Comparison of ENCODE assay signal across 10 cellular contexts in genomic region chr6:43355862-43356590, GRCh38. TPM values are rescaled to one million over a fixed set of nuclear protein-coding genes. Genes with fewer than 3 reads are reported as not detected.
DNase-seq lines count a peak whose midpoint lies in the region; ATAC-seq, FAIRE-seq and TF ChIP-seq lines count a peak whose summit lies in the region.
"Had no signal": no experiment of that assay in that cellular context is flagged by ENCODE, and none has a peak within 500 bp of the region (broad histone marks: within the 10 kb centered on the region; RNA-seq: fewer than 3 reads in every experiment).

No MANE protein-coding gene starts in this region.

- peak overlapping the region; percentile 57 for H3K56ac ChIP-seq in mesendoderm (ENCODE audit: low read length)

- H2BK120ac ChIP-seq in mesendoderm (ENCODE audit: low read depth, low read length), result no peak overlapping the region

- no peak for ATAC-seq in HG02981 (IDR thresholded peaks at IDR 0.05; ENCODE audit: unreplicated experiment)

- H4K5ac ChIP-seq in mesendoderm (ENCODE audit: low read length), result no peak overlapping the region

- H3K18ac ChIP-seq in mesendoderm (ENCODE audit: low read length), result peak overlapping the region; percentile 39

- no peak overlapping the region for H3K9ac ChIP-seq in mesendoderm (ENCODE audit: low read length)

- H3K4me1 ChIP-seq in mesendoderm (ENCODE audit: control insufficient read depth, low read depth, low read length), result peaks cover 10% of the 10 kb centered on the region

- H3K23ac ChIP-seq in mesendoderm (ENCODE audit: low read length), result no peak overlapping the region

- H2BK5ac ChIP-seq in mesendoderm (ENCODE audit: low read length), result peak overlapping the region; percentile 18

- no peaks in the 10 kb centered on the region for H3K27me3 ChIP-seq in bronchial epithelial cell (ENCODE audit: control insufficient read depth, insufficient read depth, low read length)
- H3K27me3 ChIP-seq in mesendoderm (ENCODE audit: insufficient read depth, low read length, poor library complexity), result no peaks in the 10 kb centered on the region

- H3K4ac ChIP-seq in mesendoderm (ENCODE audit: low read depth, low read length), result peak overlapping the region; percentile 16

- WGBS in mesendoderm (ENCODE audit: extremely low coverage, insufficient coverage, low lambda C conversion rate), result no CpG with 5 or more reads among the region's 2 CpGs

- H2AK5ac ChIP-seq in mesendoderm (ENCODE audit: low read length), result peak overlapping the region; percentile 47

- peak; percentile 35 for TF ChIP-seq CTCF in bronchial epithelial cell (IDR thresholded peaks at IDR 0.05; ENCODE audit: insufficient read depth, low read length, severe bottlenecking)

- H4K8ac ChIP-seq in mesendoderm (ENCODE audit: low read depth, low read length), result no peak overlapping the region

- H3K27ac ChIP-seq in mesendoderm (ENCODE audit: low read depth, low read length), result peak overlapping the region; percentile 56

- peak overlapping the region; percentile 99 for H2BK15ac ChIP-seq in mesendoderm (replicated peaks; ENCODE audit: low read depth)

- H3K79me1 ChIP-seq in mesendoderm (ENCODE audit: low read length), result no peaks in the 10 kb centered on the region

- H3K36me3 ChIP-seq in bronchial epithelial cell (ENCODE audit: control insufficient read depth, insufficient read depth, low read length), result peaks cover 11% of the 10 kb centered on the region
- peaks cover 9% of the 10 kb centered on the region for H3K36me3 ChIP-seq in mesendoderm (ENCODE audit: control insufficient read depth, insufficient read depth, low read length)

- H3K4me2 ChIP-seq in mesendoderm (ENCODE audit: low read length), result no peak overlapping the region

- FAIRE-seq in bronchial epithelial cell (lab: Jason Lieb, UNC), result no peak

- DNase-seq in EH (ENCODE audit: low read depth), result peak; percentile 25
- peak; percentile 23 for DNase-seq in HuH-7.5 (ENCODE audit: low spot score)
- peak; percentile 15 for DNase-seq in bronchial epithelial cell (ENCODE audit: low read depth)
- DNase-seq in mesendoderm, result peak; percentile 83
- DNase-seq in NCI-H128 (lab: John Stamatoyannopoulos, UW; ENCODE audit: unreplicated experiment), result no peak
- no peak for DNase-seq in activated CD4-positive, alpha-beta T cell treated with anti-CD3 and anti-CD28 coated beads, Interleukin-2, amount 50 U/mL, for 48 hours
- no peak for DNase-seq in NCI-H446 (lab: John Stamatoyannopoulos, UW)
- DNase-seq: cerebellar nuclear complex, RPMI8226 had no signal

- H3K4me3 ChIP-seq in bronchial epithelial cell (ENCODE audit: low read depth, low read length) (no peak overlapping the region), mesendoderm (ENCODE audit: low read length) (no peak overlapping the region)

- no peaks in the 10 kb centered on the region for H3K79me2 ChIP-seq in mesendoderm (ENCODE audit: control insufficient read depth, insufficient read depth, low read length)

RNA-seq across cellular contexts. Expression of gene ZNF318, which starts 13.4 kb away (rescaled TPM):
- total RNA-seq in bronchial epithelial cell, result 1.8 and 2.1 TPM in 2 replicates
- 6.2 TPM for polyA plus RNA-seq in mesendoderm (2013, experiment 1 of 2)
- polyA plus RNA-seq in mesendoderm (2013, experiment 2 of 2), result 6.5 TPM

RNA-seq across cellular contexts. Expression of gene CRIP3, which starts 47.4 kb away (rescaled TPM):
- not detected in 2 replicates for total RNA-seq in bronchial epithelial cell
- polyA plus RNA-seq in mesendoderm (2013, experiment 1 of 2), result 7.6 TPM
- polyA plus RNA-seq in mesendoderm (2013, experiment 2 of 2), result 7.5 TPM

RNA-seq across cellular contexts. Expression of gene SLC22A7, which starts 58.0 kb away (rescaled TPM):
- not detected in 2 replicates for total RNA-seq in bronchial epithelial cell
- not detected for polyA plus RNA-seq in mesendoderm (2013, experiment 1 of 2)
- polyA plus RNA-seq in mesendoderm (2013, experiment 2 of 2), result not detected

Comparison
In these comparisons a context has a peak if more than half of its experiments do, and no peak if none do; other contexts are left out.
1. DNase-seq: peak in EH (single experiment), HuH-7.5 (single experiment), bronchial epithelial cell (single experiment) and mesendoderm (single experiment); none in NCI-H128 (single experiment), activated CD4-positive, alpha-beta T cell treated with anti-CD3 and anti-CD28 coated beads, Interleukin-2, amount 50 U/mL, for 48 hours (0 of 2) and NCI-H446 (0 of 2).